ENCODE assay signal across 22 cellular contexts in the genomic region with DNA sequence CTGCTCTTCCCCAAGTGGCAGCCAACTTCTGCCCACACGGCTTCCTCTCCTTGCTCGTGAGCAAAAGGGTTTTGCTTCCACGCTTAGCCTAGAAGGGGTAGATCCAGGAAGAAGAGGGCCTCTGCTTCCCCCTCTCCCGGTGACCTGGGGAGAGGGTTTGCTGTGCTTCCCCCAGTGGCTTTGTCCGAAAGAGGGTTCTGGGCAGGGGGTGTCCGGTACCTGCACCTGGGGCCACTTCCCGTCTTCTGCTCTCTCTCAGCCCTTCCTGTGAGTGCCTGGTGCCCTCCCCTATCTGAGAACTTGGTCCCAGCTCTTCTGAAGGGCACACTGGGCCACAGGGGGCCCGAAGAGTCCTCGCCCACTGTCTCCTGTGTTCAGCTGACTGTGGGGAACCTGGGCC.
"Had no signal": no experiment of that assay in that cellular context is flagged by ENCODE, and none has a peak within 500 bp of the region (broad histone marks: within the 10 kb centered on the region; RNA-seq: fewer than 3 reads in every experiment).

No MANE protein-coding gene starts in this region.

- H3K79me2 ChIP-seq: parathyroid adenoma had no signal

- ATAC-seq: esophagus mucosa; left cardiac atrium; psoas muscle; sciatic nerve; stimulated activated memory B cell treated with anti-CD40 and anti-IgM and Interleukin-4, amounts not matched to agents 10 μg/mL and 1 μg/mL and 100 μg/mL, for 72 hours had no signal

- H3K4me2 ChIP-seq: neural progenitor cell had no signal

- H3K27ac ChIP-seq: colonic mucosa, left ventricle myocardium inferior, lower lobe of right lung, neural progenitor cell, parathyroid adenoma, psoas muscle, spleen, tibial nerve had no signal

- H3K36me3 Mint-ChIP-seq: natural killer cell treated with Interleukin-12 subunit alpha and Interleukin-12 subunit beta and Interleukin-15 and Interleukin-18, amount 100 ng/mL, for 72 hours; neural progenitor cell had no signal

- H3K9me3 Mint-ChIP-seq: natural killer cell treated with Interleukin-12 subunit alpha and Interleukin-12 subunit beta and Interleukin-15 and Interleukin-18, amount 100 ng/mL, for 72 hours; neural progenitor cell had no signal

- H3K4me1 ChIP-seq: colonic mucosa, left ventricle myocardium inferior, lower lobe of right lung, parathyroid adenoma, psoas muscle, spleen, tibial nerve had no signal

- H3K27me3 ChIP-seq: colonic mucosa, neural progenitor cell, tibial nerve had no signal

- H3K27ac Mint-ChIP-seq: memory B cell; natural killer cell treated with Interleukin-12 subunit alpha and Interleukin-12 subunit beta and Interleukin-15 and Interleukin-18, amount 100 ng/mL, for 72 hours; neural progenitor cell; stimulated activated memory B cell treated with anti-CD40 and anti-IgM and Interleukin-4, amounts not matched to agents 10 μg/mL and 1 μg/mL and 100 μg/mL, for 72 hours; stimulated activated naive CD8-positive, alpha-beta T cell treated with anti-CD3 and anti-CD28 coated beads, Interleukin-15, Interleukin-2, amounts not matched to agents 100 ng/mL and 50 ng/mL, for 24 hours had no signal

- H3K4me1 Mint-ChIP-seq: memory B cell; stimulated activated memory B cell treated with anti-CD40 and anti-IgM and Interleukin-4, amounts not matched to agents 10 μg/mL and 1 μg/mL and 100 μg/mL, for 72 hours had no signal

- H3K4me3 ChIP-seq: colonic mucosa, left ventricle myocardium inferior, lower lobe of right lung, neural progenitor cell, psoas muscle, spleen, tibial nerve had no signal

- H2AFZ ChIP-seq: neural progenitor cell, parathyroid adenoma had no signal

- H3K36me3 ChIP-seq: colonic mucosa, left ventricle myocardium inferior, lower lobe of right lung, neural progenitor cell, spleen, tibial nerve had no signal

- DNase-seq: colonic mucosa; effector CD4-positive, alpha-beta T cell; left cardiac atrium; left ventricle myocardium inferior; lower lobe of right lung; midbrain; occipital lobe; psoas muscle; retina; spleen; stimulated activated CD4-positive, alpha-beta T cell treated with anti-CD3 and anti-CD28 coated beads, Interleukin-15, amount 100 ng/mL, for 24 hours; stimulated activated CD4-positive, alpha-beta T cell treated with anti-CD3 and anti-CD28 coated beads, Interleukin-1b, Interleukin-23, amount 100 ng/mL, for 48 hours; stimulated activated CD4-positive, alpha-beta T cell treated with anti-CD3 and anti-CD28 coated beads, Interleukin-4, amount 100 ng/mL, for 24 hours had no signal

- H3K4me3 Mint-ChIP-seq: memory B cell; natural killer cell treated with Interleukin-12 subunit alpha and Interleukin-12 subunit beta and Interleukin-15 and Interleukin-18, amount 100 ng/mL, for 72 hours; neural progenitor cell; stimulated activated memory B cell treated with anti-CD40 and anti-IgM and Interleukin-4, amounts not matched to agents 10 μg/mL and 1 μg/mL and 100 μg/mL, for 72 hours; stimulated activated naive CD8-positive, alpha-beta T cell treated with anti-CD3 and anti-CD28 coated beads, Interleukin-15, Interleukin-2, amounts not matched to agents 100 ng/mL and 50 ng/mL, for 24 hours had no signal

- H3K9me3 ChIP-seq: colonic mucosa, lower lobe of right lung had no signal

- H3K9ac ChIP-seq: neural progenitor cell, parathyroid adenoma had no signal
